15 cellular contexts compared by ENCODE assay signal in genomic region chr9:86795861-86796497, GRCh38.
DNase-seq lines count a peak whose midpoint lies in the region; ATAC-seq and TF ChIP-seq lines count a peak whose summit lies in the region.
"Had no signal": no experiment of that assay in that cellular context is flagged by ENCODE, and none has a peak within 500 bp of the region (broad histone marks: within the 10 kb centered on the region; RNA-seq: fewer than 3 reads in every experiment).

No MANE protein-coding gene starts in this region.

- TF ChIP-seq CTCF in neural progenitor cell (IDR thresholded peaks at IDR 0.05), result no peak

- no peak overlapping the region for H3K9ac ChIP-seq in neural progenitor cell

- H3F3A ChIP-seq in neural progenitor cell (ENCODE audit: low read depth), result no peaks in the 10 kb centered on the region

- ATAC-seq in Right ventricle myocardium inferior, result peak; percentile 91
- no peak for ATAC-seq in GM21526 (IDR thresholded peaks at IDR 0.05; ENCODE audit: low FRiP score, unreplicated experiment)
- no peak for ATAC-seq in GM21576 (IDR thresholded peaks at IDR 0.05; ENCODE audit: unreplicated experiment)
- ATAC-seq: HCT116 had no signal

- no peaks in the 10 kb centered on the region for H3K36me3 Mint-ChIP-seq in neural progenitor cell
- H3K36me3 Mint-ChIP-seq: activated naive CD8-positive, alpha-beta T cell had no signal

- no peaks in the 10 kb centered on the region for H3K9me3 Mint-ChIP-seq in neural progenitor cell
- H3K9me3 Mint-ChIP-seq: activated CD4-positive, alpha-beta T cell treated with anti-CD3 and anti-CD28 coated beads, Interleukin-2, amount 10 ng/mL, durations not matched to agents 7 days and 5 days had no signal

- H3K4me2 ChIP-seq in neural progenitor cell, result peak overlapping the region; percentile 41

- no peaks in the 10 kb centered on the region for H3K27me3 ChIP-seq in neural progenitor cell
- H3K27me3 ChIP-seq: esophagus squamous epithelium had no signal

- peak overlapping the region; percentile 96 for H3K27ac Mint-ChIP-seq in neural progenitor cell
- H3K27ac Mint-ChIP-seq: activated CD4-positive, alpha-beta T cell treated with anti-CD3 and anti-CD28 coated beads, Interleukin-2, amount 10 ng/mL, durations not matched to agents 7 days and 5 days; activated naive CD8-positive, alpha-beta T cell had no signal

- H3K27ac ChIP-seq in neural progenitor cell, result no peak overlapping the region

- intact Hi-C loops in Right ventricle myocardium inferior (cut with DNase I) (no loop called here), cardiac septum (cut with DNase I) (loop anchor here (10.0 kb wide), 1 partner anchor 51 kb away; no protein-coding TSS in a partner anchor)

- no peaks in the 10 kb centered on the region for H4K20me1 ChIP-seq in neural progenitor cell (ENCODE audit: low read depth)

- no peak overlapping the region for H3K4me3 Mint-ChIP-seq in neural progenitor cell
- H3K4me3 Mint-ChIP-seq: activated CD4-positive, alpha-beta T cell treated with anti-CD3 and anti-CD28 coated beads, Interleukin-2, amount 10 ng/mL, durations not matched to agents 7 days and 5 days; activated naive CD8-positive, alpha-beta T cell had no signal

- peaks cover 43% of the 10 kb centered on the region for H3K4me1 Mint-ChIP-seq in neural progenitor cell
- H3K4me1 Mint-ChIP-seq: activated CD4-positive, alpha-beta T cell treated with anti-CD3 and anti-CD28 coated beads, Interleukin-2, amount 10 ng/mL, durations not matched to agents 7 days and 5 days had no signal

- H3K27me3 Mint-ChIP-seq in neural progenitor cell (ENCODE audit: insufficient read depth, low read depth), result peaks cover 5% of the 10 kb centered on the region
- H3K27me3 Mint-ChIP-seq: activated CD4-positive, alpha-beta T cell treated with anti-CD3 and anti-CD28 coated beads, Interleukin-2, amount 10 ng/mL, durations not matched to agents 7 days and 5 days had no signal

- DNase-seq in Right ventricle myocardium inferior (ENCODE audit: missing footprints) (no peak), cardiac septum (ENCODE audit: low spot score) (no peak), fibroblast of the conjunctiva (ENCODE audit: low read depth) (peak; percentile 85), neural progenitor cell (ENCODE audit: low spot score) (peak; percentile 48), cortex of kidney (lab: John Stamatoyannopoulos, UW) (no peak)
- DNase-seq in stimulated activated CD4-positive, alpha-beta T cell treated with anti-CD3 and anti-CD28 coated beads, Interleukin-1b, Interleukin-23, amount 100 ng/mL, for 48 hours, result no peak
- DNase-seq: 8988T; activated CD4-positive, alpha-beta T cell treated with anti-CD3 and anti-CD28 coated beads, Interleukin-2, amount 10 ng/mL, durations not matched to agents 7 days and 5 days; esophagus squamous epithelium; midbrain; NCI-H510A treated with DMSO at 0.1 percent for 48 hours had no signal

- H3K9me3 ChIP-seq in neural progenitor cell (ENCODE audit: low read depth), result no peaks in the 10 kb centered on the region
- H3K9me3 ChIP-seq: esophagus squamous epithelium had no signal

- peaks cover 19% of the 10 kb centered on the region for H3K4me1 ChIP-seq in neural progenitor cell

- no peaks in the 10 kb centered on the region for H3K79me2 ChIP-seq in neural progenitor cell (ENCODE audit: low read depth)

- H3K36me3 ChIP-seq in neural progenitor cell, result no peaks in the 10 kb centered on the region
- H3K36me3 ChIP-seq: esophagus squamous epithelium had no signal

- H2AFZ ChIP-seq in neural progenitor cell (replicated peaks), result peak overlapping the region; percentile 21

- no peak overlapping the region for H3K4me3 ChIP-seq in neural progenitor cell

Comparison
In these comparisons a context has a peak if more than half of its experiments do, and no peak if none do; other contexts are left out.
1. DNase-seq: peak in fibroblast of the conjunctiva (single experiment) and neural progenitor cell (single experiment); none in Right ventricle myocardium inferior (single experiment), cardiac septum (single experiment), cortex of kidney (single experiment) and stimulated activated CD4-positive, alpha-beta T cell treated with anti-CD3 and anti-CD28 coated beads, Interleukin-1b, Interleukin-23, amount 100 ng/mL, for 48 hours (single experiment).